ENCODE assay signal across 18 cellular contexts in the genomic region with DNA sequence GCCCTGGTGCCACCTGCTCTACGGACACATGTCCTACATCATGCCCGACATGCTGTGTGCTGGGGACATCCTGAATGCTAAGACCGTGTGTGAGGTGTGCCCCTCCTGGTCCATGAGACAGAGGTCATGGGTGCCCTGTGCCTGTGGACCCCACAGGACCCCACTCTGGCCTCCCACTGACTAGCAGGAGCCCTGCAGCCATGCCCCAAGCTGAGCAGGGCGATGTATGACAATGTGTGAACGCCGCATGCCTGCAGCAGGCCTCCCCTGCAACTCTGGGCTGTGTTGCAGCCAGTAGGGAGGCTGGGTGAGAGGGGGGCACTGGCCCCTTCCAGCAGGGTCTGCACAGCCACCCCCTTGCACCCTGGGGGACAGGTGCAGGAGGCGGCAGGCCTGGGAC. TPM values are rescaled to one million over a fixed set of nuclear protein-coding genes. Genes with fewer than 3 reads are reported as not detected.
DNase-seq lines count a peak whose midpoint lies in the region; ATAC-seq, FAIRE-seq and TF ChIP-seq lines count a peak whose summit lies in the region.
"Had no signal": no experiment of that assay in that cellular context is flagged by ENCODE, and none has a peak within 500 bp of the region (broad histone marks: within the 10 kb centered on the region; RNA-seq: fewer than 3 reads in every experiment).

No MANE protein-coding gene starts in this region.

- TF ChIP-seq CTCF in C4-2B (conservative IDR thresholded peaks at IDR 0.05) (no peak), K562 (IDR thresholded peaks at IDR 0.05 in 2 of 3, conservative IDR thresholded peaks at IDR 0.05 in 1 of 3; ENCODE audit: insufficient read depth in 2 of 3, low read depth in 1 of 3, low read length in 3 of 3) (no peak), upper lobe of left lung (IDR thresholded peaks at IDR 0.05) (no peak)

- H3K4me3 ChIP-seq in K562 (no peak overlapping the region), upper lobe of left lung (no peak overlapping the region)
- no peak overlapping the region for H3K4me3 ChIP-seq in naive thymus-derived CD4-positive, alpha-beta T cell (ENCODE audit: low read length)
- H3K4me3 ChIP-seq: A549, HAP-1 had no signal

- TF ChIP-seq EP300 in K562 (IDR thresholded peaks at IDR 0.05; ENCODE audit: low read length) (no peak), upper lobe of left lung (IDR thresholded peaks at IDR 0.05) (no peak)

- peaks cover 0 to 10% (median 9%) of the 10 kb centered on the region in 5 donors for H3K36me3 Mint-ChIP-seq in naive thymus-derived CD4-positive, alpha-beta T cell
- H3K36me3 Mint-ChIP-seq in activated CD8-positive, alpha-beta T cell treated with anti-CD3 and anti-CD28 coated beads, Interleukin-2, amount 10 ng/mL, durations not matched to agents 7 days and 5 days (ENCODE audit: low read depth): no peaks in the 10 kb centered on the region
- H3K36me3 Mint-ChIP-seq: CD14-positive monocyte had no signal

- no peaks in the 10 kb centered on the region for H3K79me2 ChIP-seq in K562 (ENCODE audit: control insufficient read depth, insufficient read depth, low read length)

- intact Hi-C loops in K562 (cut with micrococcal nuclease): no loop called here
- intact Hi-C loops in naive thymus-derived CD4-positive, alpha-beta T cell (cut with micrococcal nuclease): no loop called here

- BruUV-seq in K562 (replicated peaks; lab: Mats Ljungman, UMichigan): no TSS peak

- no peak for TF ChIP-seq POLR2A in K562 (conservative IDR thresholded peaks at IDR 0.05)
- TF ChIP-seq POLR2A in upper lobe of left lung (IDR thresholded peaks at IDR 0.05): no peak

- H3K27me3 ChIP-seq in K562 (ENCODE audit: control insufficient read depth in 2 of 2, insufficient read depth in 2 of 2, low read length in 2 of 2) (0 out of 5 replicates have a peak, but pooled peaks cover 0 to 6% of the 10 kb centered on the region in 2 experiments), upper lobe of left lung (no peaks in the 10 kb centered on the region)
- H3K27me3 ChIP-seq in naive thymus-derived CD4-positive, alpha-beta T cell (ENCODE audit: control insufficient read depth in 2 of 2, insufficient read depth in 2 of 2, low read length in 2 of 2): no peaks in the 10 kb centered on the region

- DNase-seq in K562 (ENCODE audit: extremely low read depth in 1 of 4, low spot score in 3 of 4) (no peak), upper lobe of left lung (peak in 1 of 2 donors; percentile 50), SK-N-DZ (ENCODE audit: low spot score) (no peak), GOT3 (lab: John Stamatoyannopoulos, UW) (no peak)
- DNase-seq in naive thymus-derived CD4-positive, alpha-beta T cell: no peak
- no peak for DNase-seq in activated CD8-positive, alpha-beta T cell treated with anti-CD3 and anti-CD28 coated beads, Interleukin-2, amount 10 ng/mL, durations not matched to agents 7 days and 5 days
- DNase-seq: AML-193; CD4-positive, alpha-beta memory T cell; DMS79 treated with DMSO at 0.1 percent for 48 hours; GF-D8 had no signal

- H3K27ac Mint-ChIP-seq in naive thymus-derived CD4-positive, alpha-beta T cell: no peak overlapping the region
- no peak overlapping the region for H3K27ac Mint-ChIP-seq in activated CD8-positive, alpha-beta T cell treated with anti-CD3 and anti-CD28 coated beads, Interleukin-2, amount 10 ng/mL, durations not matched to agents 7 days and 5 days

- ATAC-seq in K562: no peak
- ATAC-seq in naive thymus-derived CD4-positive, alpha-beta T cell: peak; percentile 25
- ATAC-seq in upper lobe of left lung (ENCODE audit: low FRiP score in 2 of 2): peak; percentile 17 to 47
- no peak for ATAC-seq in activated CD8-positive, alpha-beta T cell treated with anti-CD3 and anti-CD28 coated beads, Interleukin-2, amount 10 ng/mL, durations not matched to agents 7 days and 5 days

- peaks cover 0 to 16% (median 8%) of the 10 kb centered on the region in 11 donors for H3K9me3 Mint-ChIP-seq in naive thymus-derived CD4-positive, alpha-beta T cell
- H3K9me3 Mint-ChIP-seq in activated CD8-positive, alpha-beta T cell treated with anti-CD3 and anti-CD28 coated beads, Interleukin-2, amount 10 ng/mL, durations not matched to agents 7 days and 5 days (ENCODE audit: insufficient read depth): no peaks in the 10 kb centered on the region

- peaks cover 0 to 4% (median 0%) of the 10 kb centered on the region in 5 donors for H3K27me3 Mint-ChIP-seq in naive thymus-derived CD4-positive, alpha-beta T cell
- peaks cover 4% of the 10 kb centered on the region for H3K27me3 Mint-ChIP-seq in activated CD8-positive, alpha-beta T cell treated with anti-CD3 and anti-CD28 coated beads, Interleukin-2, amount 10 ng/mL, durations not matched to agents 7 days and 5 days (ENCODE audit: low read depth)

- H3K36me3 ChIP-seq in K562 (ENCODE audit: control insufficient read depth, insufficient read depth, low read length): no peaks in the 10 kb centered on the region
- H3K36me3 ChIP-seq in naive thymus-derived CD4-positive, alpha-beta T cell (ENCODE audit: control insufficient read depth in 2 of 3, insufficient read depth in 3 of 3, low read length in 3 of 3): no peaks in the 10 kb centered on the region
- H3K36me3 ChIP-seq in upper lobe of left lung: no peaks in the 10 kb centered on the region
- H3K36me3 ChIP-seq: HAP-1 had no signal

- H3K9me3 ChIP-seq in K562 (replicated peaks; ENCODE audit: control insufficient read depth, insufficient read depth, low read depth, low read length) (no peaks in the 10 kb centered on the region), upper lobe of left lung (peaks cover 0 to 4% (median 0%) of the 10 kb centered on the region in 4 donors)
- peaks cover 0 to 6% (median 0%) of the 10 kb centered on the region in 3 experiments for H3K9me3 ChIP-seq in naive thymus-derived CD4-positive, alpha-beta T cell (ENCODE audit: control insufficient read depth in 2 of 3, low read length in 3 of 3)
- H3K9me3 ChIP-seq: HAP-1 had no signal

- H3K4me2 ChIP-seq in K562 (ENCODE audit: insufficient read depth, low read length): no peak overlapping the region
- H3K4me2 ChIP-seq: A549 had no signal

- WGBS in K562 (ENCODE audit: insufficient coverage, low coverage, missing lambda C conversion rate): 40% methylated on average over 7 of the region's 7 CpGs
- WGBS in upper lobe of left lung, 2 donors: 93 to 96% methylated on average over 4 to 7 of the region's 7 CpGs

- FAIRE-seq in K562 (lab: Jason Lieb, UNC): no peak
- FAIRE-seq: A549 had no signal

- peak overlapping the region; percentile 61 for H3K27ac ChIP-seq in C4-2B
- no peak overlapping the region for H3K27ac ChIP-seq in K562 (ENCODE audit: extremely low read depth, low read depth, low read length)
- no peak overlapping the region for H3K27ac ChIP-seq in naive thymus-derived CD4-positive, alpha-beta T cell (ENCODE audit: low read depth, low read length)
- H3K27ac ChIP-seq in upper lobe of left lung: no peak overlapping the region
- H3K27ac ChIP-seq: 22Rv1, A549 had no signal

- H4K20me1 ChIP-seq in K562 (replicated peaks; ENCODE audit: control insufficient read depth, insufficient read depth, low read length): no peaks in the 10 kb centered on the region

- 0 out of 4 replicates have a peak overlapping the region, but pooled peaks of 1 of the 2 experiments have one; percentile 43 for H3K9ac ChIP-seq in K562 (ENCODE audit: insufficient read depth in 1 of 2, low read depth in 2 of 2, low read length in 2 of 2)

- H3K4me3 Mint-ChIP-seq in naive thymus-derived CD4-positive, alpha-beta T cell: no peak overlapping the region
- no peak overlapping the region for H3K4me3 Mint-ChIP-seq in activated CD8-positive, alpha-beta T cell treated with anti-CD3 and anti-CD28 coated beads, Interleukin-2, amount 10 ng/mL, durations not matched to agents 7 days and 5 days
- H3K4me3 Mint-ChIP-seq: CD14-positive monocyte; CD4-positive, alpha-beta memory T cell had no signal

- peaks cover 13 to 23% of the 10 kb centered on the region in 2 experiments for H3K4me1 ChIP-seq in K562 (replicated peaks in 1 of 2; ENCODE audit: control insufficient read depth in 2 of 2, insufficient read depth in 2 of 2, low read length in 2 of 2)
- H3K4me1 ChIP-seq in naive thymus-derived CD4-positive, alpha-beta T cell (ENCODE audit: control insufficient read depth in 2 of 2, insufficient read depth in 2 of 2, low read length in 2 of 2): peaks cover 0 to 3% of the 10 kb centered on the region in 2 donors
- no peaks in the 10 kb centered on the region for H3K4me1 ChIP-seq in upper lobe of left lung
- H3K4me1 ChIP-seq: A549, HAP-1 had no signal

- CTCF ChIA-PET in K562 (lab: Yijun Ruan, JAX; ENCODE audit: low intra/inter-chr PET ratio): no interaction called here
- CTCF ChIA-PET in naive thymus-derived CD4-positive, alpha-beta T cell (lab: Charles Lee): no interaction called here
- CTCF ChIA-PET in activated CD8-positive, alpha-beta T cell treated with anti-CD3 and anti-CD28 coated beads, Interleukin-2, amount 10 ng/mL, durations not matched to agents 7 days and 5 days (lab: Charles Lee): no interaction called here

- TF ChIP-seq RAD21 in K562 (CRISPR knock-in tag; conservative IDR thresholded peaks at IDR 0.05 in 1 of 2, IDR thresholded peaks at IDR 0.05 in 1 of 2): no peak

- H3K4me1 Mint-ChIP-seq in naive thymus-derived CD4-positive, alpha-beta T cell: peaks cover 0 to 13% (median 7%) of the 10 kb centered on the region in 7 donors
- H3K4me1 Mint-ChIP-seq in activated CD8-positive, alpha-beta T cell treated with anti-CD3 and anti-CD28 coated beads, Interleukin-2, amount 10 ng/mL, durations not matched to agents 7 days and 5 days (ENCODE audit: low read depth): no peaks in the 10 kb centered on the region
- H3K4me1 Mint-ChIP-seq: CD14-positive monocyte had no signal

- in situ Hi-C loops in K562 (cut with MboI): no loop called here

- no peaks in the 10 kb centered on the region for H3K9me1 ChIP-seq in K562 (ENCODE audit: control insufficient read depth, insufficient read depth, low read length)

- POLR2A ChIA-PET in K562 (lab: Yijun Ruan, JAX): interaction anchor here (0.6 to 1.6 kb wide), 4 partner anchors 8 to 48 kb away, joined by 3 to 6 read pairs (median 3); no protein-coding TSS in a partner anchor
- POLR2A ChIA-PET in naive thymus-derived CD4-positive, alpha-beta T cell (lab: Charles Lee): no interaction called here
- POLR2A ChIA-PET in activated CD8-positive, alpha-beta T cell treated with anti-CD3 and anti-CD28 coated beads, Interleukin-2, amount 10 ng/mL, durations not matched to agents 7 days and 5 days (lab: Charles Lee): no interaction called here

- 0 out of 2 replicates have a peak overlapping the region, but pooled peaks have one; percentile 21 for H2AFZ ChIP-seq in K562 (ENCODE audit: low read depth, low read length)

RNA-seq across cellular contexts. Expression of a gene that starts 30.0 kb away (rescaled TPM):
- total RNA-seq in K562 (2011; cell fraction: chromatin; rRNA removed; ENCODE audit: low replicate concordance): 0.23 TPM in 1 of 2 replicates, not detected in the other
- total RNA-seq in K562 (2011; cell fraction: nucleolus; rRNA removed): 0.33 TPM in 1 of 2 replicates, not detected in the other
- 0.44 TPM in 1 of 2 replicates, not detected in the other for total RNA-seq in K562 (2011; cell fraction: nucleoplasm; rRNA removed)
- total RNA-seq in K562 (2014; rRNA removed) (not detected in 2 replicates), K562 (2014; rRNA removed; fragmentation: Illumina TruSeq; extraction: Trizol) (not detected in 2 replicates), K562 (2015; rRNA removed; fragmentation: Illumina TruSeq; extraction: Trizol) (0.14 TPM in 1 of 2 replicates, not detected in the other), K562 (2021) (not detected in 2 replicates), upper lobe of left lung (not detected)
- polyA plus RNA-seq in K562 (2011; rRNA removed) (0.15 TPM in 1 of 2 replicates, not detected in the other), K562 (2014; fragmentation: Illumina TruSeq; extraction: Trizol) (0.09 TPM in 1 of 2 replicates, not detected in the other), K562 (2014; fragmentation: Nextera tagmentation; extraction: Ambion mirVana) (not detected), K562 (2014; rRNA removed) (not detected in 2 replicates)
- polyA plus RNA-seq in K562 (2011; cell fraction: cytosol; rRNA removed): 0.10 and 0.25 TPM in 2 replicates
- 0.13 and 0.17 TPM in 2 replicates for polyA plus RNA-seq in K562 (2011; cell fraction: nucleus; rRNA removed)
- 0.05 and 0.72 TPM in 2 replicates for polyA plus RNA-seq in K562 (2012)
- polyA minus RNA-seq in K562 (2011; rRNA and poly(A)+ RNA removed): 0.21 TPM in 1 of 2 replicates, not detected in the other
- not detected in 2 replicates for polyA minus RNA-seq in K562 (2011; cell fraction: cytosol; rRNA and poly(A)+ RNA removed)
- not detected in 2 replicates for polyA minus RNA-seq in K562 (2011; cell fraction: nucleus; rRNA and poly(A)+ RNA removed)
- total RNA-seq in naive thymus-derived CD4-positive, alpha-beta T cell: not detected
- polyA plus RNA-seq in naive thymus-derived CD4-positive, alpha-beta T cell: not detected
- polyA plus RNA-seq in SK-N-DZ (2014; cell fraction: cytosol; rRNA removed): not detected in 2 replicates
- polyA plus RNA-seq in SK-N-DZ (2014; cell fraction: nucleus; rRNA removed): not detected in 2 replicates
- total RNA-seq in activated CD8-positive, alpha-beta T cell treated with anti-CD3 and anti-CD28 coated beads, Interleukin-2, amount 10 ng/mL, durations not matched to agents 7 days and 5 days: not detected
- total RNA-seq: CD4-positive, alpha-beta memory T cell; H4; HT-29 had no signal
- polyA plus RNA-seq: A549; BJ; CD14-positive monocyte; CD4-positive, alpha-beta memory T cell had no signal

Comparison
In these comparisons a context has a peak if more than half of its experiments do, and no peak if none do; other contexts are left out.
1. ATAC-seq: peak in naive thymus-derived CD4-positive, alpha-beta T cell (single experiment) and upper lobe of left lung (2 of 2); none in K562 (single experiment) and activated CD8-positive, alpha-beta T cell treated with anti-CD3 and anti-CD28 coated beads, Interleukin-2, amount 10 ng/mL, durations not matched to agents 7 days and 5 days (single experiment).